17 cellular contexts compared by ENCODE assay signal in genomic region chr16:89085755-89086154, GRCh38. TPM values are rescaled to one million over a fixed set of nuclear protein-coding genes. Genes with fewer than 3 reads are reported as not detected.
DNase-seq lines count a peak whose midpoint lies in the region; ATAC-seq, FAIRE-seq and TF ChIP-seq lines count a peak whose summit lies in the region.
"Had no signal": no experiment of that assay in that cellular context is flagged by ENCODE, and none has a peak within 500 bp of the region (broad histone marks: within the 10 kb centered on the region; RNA-seq: fewer than 3 reads in every experiment).

No MANE protein-coding gene starts in this region.

- peak; percentile 36 for FAIRE-seq in bronchial epithelial cell (lab: Jason Lieb, UNC)
- FAIRE-seq: A549, D721Med, G401.6, GM12891 had no signal

- H3K27me3 ChIP-seq in bronchial epithelial cell (ENCODE audit: control insufficient read depth, insufficient read depth, low read length), result peaks cover 10% of the 10 kb centered on the region
- H3K27me3 ChIP-seq: BLaER1 treated with 17β-estradiol and CSF1 and Interleukin-3, amounts not matched to agents 10 nM and 100 nM had no signal

- intact Hi-C loops in Right ventricle myocardium inferior (cut with DNase I) (no loop called here), left ventricle myocardium superior (cut with micrococcal nuclease) (no loop called here)

- ATAC-seq in Right ventricle myocardium inferior, result no peak
- no peak for ATAC-seq in left ventricle myocardium superior
- no peak for ATAC-seq in GM19328 (IDR thresholded peaks at IDR 0.05; ENCODE audit: unreplicated experiment)
- ATAC-seq: CD8-positive, alpha-beta T cell had no signal

- no peaks in the 10 kb centered on the region for H3K36me3 ChIP-seq in bronchial epithelial cell (ENCODE audit: control insufficient read depth, insufficient read depth, low read length)
- H3K36me3 ChIP-seq: BLaER1 treated with 17β-estradiol and CSF1 and Interleukin-3, amounts not matched to agents 10 nM and 100 nM had no signal

- DNase-seq in Right ventricle myocardium inferior (ENCODE audit: missing footprints) (peak; percentile 18), left ventricle myocardium superior (no peak), bronchial epithelial cell (ENCODE audit: low read depth) (no peak), SHP77 treated with DMSO at 0.1 percent for 48 hours (lab: John Stamatoyannopoulos, UW) (no peak)
- DNase-seq: AML-193; Caco-2; Calu3; CD4-positive, alpha-beta T cell; CD8-positive, alpha-beta T cell; DMS79 treated with DMSO at 0.1 percent for 48 hours; GF-D8 had no signal

- H3K4me3 ChIP-seq in bronchial epithelial cell (ENCODE audit: low read depth, low read length), result no peak overlapping the region
- H3K4me3 ChIP-seq: A549; BLaER1 treated with 17β-estradiol and CSF1 and Interleukin-3, amounts not matched to agents 10 nM and 100 nM had no signal

- TF ChIP-seq CTCF in bronchial epithelial cell (IDR thresholded peaks at IDR 0.05; ENCODE audit: insufficient read depth, low read length, severe bottlenecking), result no peak

RNA-seq across cellular contexts. Expression of gene ACSF3, which starts 7.9 kb away (rescaled TPM):
- total RNA-seq in Right ventricle myocardium inferior (17.0 TPM), left ventricle myocardium superior (22.5 TPM), bronchial epithelial cell (25.8 and 32.8 TPM in 2 replicates)
